11 cellular contexts compared by ENCODE assay signal in the genomic region with DNA sequence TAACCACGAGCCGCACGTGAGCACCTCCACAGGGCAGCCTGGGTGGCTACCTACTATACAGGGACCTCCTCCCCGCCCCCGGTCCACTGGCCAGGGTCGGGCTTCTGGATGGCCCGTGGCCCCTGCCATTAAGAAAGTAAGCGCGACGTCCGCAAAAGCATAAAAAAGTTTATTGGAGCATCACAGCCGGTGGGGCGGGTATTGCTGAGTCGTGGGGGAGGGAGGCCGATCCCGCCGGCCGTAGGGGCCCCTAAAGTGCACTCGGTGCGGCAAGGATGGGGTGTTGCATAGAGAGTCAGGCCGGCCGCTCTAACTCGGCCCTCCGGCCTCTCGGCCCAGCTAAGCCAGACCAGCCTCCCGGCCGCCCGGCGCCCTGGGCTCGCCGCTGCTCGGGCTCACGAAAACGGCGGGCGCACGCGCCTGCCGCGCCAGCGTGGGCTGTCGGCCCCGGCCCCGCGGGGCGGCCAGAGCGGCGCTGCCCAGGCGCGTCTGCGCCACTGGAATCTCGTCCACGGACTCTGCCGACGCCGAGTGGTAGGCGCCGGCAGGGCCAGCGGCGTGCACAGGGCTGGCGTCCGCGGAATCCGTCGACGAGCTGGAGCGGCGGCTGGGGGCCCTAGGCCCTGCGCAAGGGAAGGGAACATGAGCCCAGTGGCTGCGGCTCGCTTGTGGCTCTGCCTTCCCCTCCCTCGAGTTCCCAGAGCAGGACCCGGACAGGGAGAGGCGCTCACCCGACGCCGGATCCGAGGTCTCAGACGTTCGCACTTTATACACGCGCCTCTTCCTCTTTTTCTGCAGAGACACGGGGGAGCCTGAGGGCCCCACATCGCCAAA. TPM values are rescaled to one million over a fixed set of nuclear protein-coding genes. Genes with fewer than 3 reads are reported as not detected.
A peak's percentile ranks its signal among the peaks of the same experiment; 100 is the strongest.
DNase-seq lines count a peak whose midpoint lies in the region; ATAC-seq and TF ChIP-seq lines count a peak whose summit lies in the region.
"Had no signal": no experiment of that assay in that cellular context is flagged by ENCODE, and none has a peak within 500 bp of the region (broad histone marks: within the 10 kb centered on the region; RNA-seq: fewer than 3 reads in every experiment).

No MANE protein-coding gene starts in this region.

- peak overlapping the region in 1 of 3 donors; percentile 74 for H3K27ac Mint-ChIP-seq in IgD-negative memory B cell
- H3K27ac Mint-ChIP-seq in endodermal cell = no peak overlapping the region
- peak overlapping the region; percentile 69 to 88 (median 73) for H3K27ac Mint-ChIP-seq in nephron

- H3K27me3 Mint-ChIP-seq in IgD-negative memory B cell (peaks cover 24% of the 10 kb centered on the region), endodermal cell (ENCODE audit: insufficient read depth) (peaks cover 79% of the 10 kb centered on the region), nephron (ENCODE audit: low read depth) (peaks cover 20% of the 10 kb centered on the region)

- H3K36me3 Mint-ChIP-seq in IgD-negative memory B cell = no peaks in the 10 kb centered on the region
- H3K36me3 Mint-ChIP-seq in endodermal cell (ENCODE audit: low read depth) = no peaks in the 10 kb centered on the region
- H3K36me3 Mint-ChIP-seq in nephron (ENCODE audit: low read depth) = no peaks in the 10 kb centered on the region

- no peaks in the 10 kb centered on the region for H3K79me2 ChIP-seq in ACC112 (ENCODE audit: control insufficient read depth, insufficient read depth, low read length, unreplicated experiment)

- H2AFZ ChIP-seq in ACC112 (ENCODE audit: low read length, unreplicated experiment) = no peak overlapping the region

- H3K36me3 ChIP-seq in ACC112 (ENCODE audit: insufficient read depth, low read length) (no peaks in the 10 kb centered on the region), endodermal cell (ENCODE audit: control insufficient read depth, insufficient read depth, low read length) (no peaks in the 10 kb centered on the region)

- no peaks in the 10 kb centered on the region for H3K9me3 ChIP-seq in endodermal cell (ENCODE audit: control insufficient read depth, low read length)

- TF ChIP-seq CTCF in endodermal cell (conservative IDR thresholded peaks at IDR 0.05) (no peak), nephron (IDR thresholded peaks at IDR 0.05; ENCODE audit: unreplicated experiment in 3 of 3) (no peak)

- peak; percentile 71 for DNase-seq in endodermal cell
- no peak for DNase-seq in AG08396 (ENCODE audit: low spot score)
- DNase-seq in NK-92 treated with Interleukin-12 subunit alpha and Interleukin-12 subunit beta, amount 100 ng/mL, for 24 hours (lab: John Stamatoyannopoulos, UW) = no peak
- DNase-seq in glomerular visceral epithelial cell (ENCODE audit: extremely low spot score) = no peak
- DNase-seq: activated CD4-positive, alpha-beta T cell treated with anti-CD3 and anti-CD28 coated beads for 1 hour; DMS79; NCI-H1436 treated with DMSO at 0.1 percent for 48 hours had no signal

- no peak for ATAC-seq in GM18907 (IDR thresholded peaks at IDR 0.05; ENCODE audit: unreplicated experiment)

- peaks cover 0 to 10% (median 6%) of the 10 kb centered on the region in 3 donors for H3K4me1 Mint-ChIP-seq in IgD-negative memory B cell
- peaks cover 3% of the 10 kb centered on the region for H3K4me1 Mint-ChIP-seq in endodermal cell
- peaks cover 35% of the 10 kb centered on the region for H3K4me1 Mint-ChIP-seq in nephron

- H3K9me3 Mint-ChIP-seq in IgD-negative memory B cell = no peaks in the 10 kb centered on the region
- no peaks in the 10 kb centered on the region for H3K9me3 Mint-ChIP-seq in endodermal cell
- no peaks in the 10 kb centered on the region for H3K9me3 Mint-ChIP-seq in nephron

- 19 to 27% methylated on average over 45 to 84 of the region's 84 CpGs for WGBS in endodermal cell (ENCODE audit: insufficient coverage in 1 of 2, insufficient read length in 1 of 2), 2 experiments

- H3K27ac ChIP-seq in ACC112 (ENCODE audit: low read depth, low read length) = no peak overlapping the region
- H3K27ac ChIP-seq in endodermal cell (ENCODE audit: low read depth, low read length) = no peak overlapping the region

- H3K4me3 Mint-ChIP-seq in IgD-negative memory B cell = peak overlapping the region; percentile 9 to 84 (median 45)
- peak overlapping the region; percentile 34 for H3K4me3 Mint-ChIP-seq in endodermal cell
- peak overlapping the region; percentile 75 to 79 (median 78) for H3K4me3 Mint-ChIP-seq in nephron

- peaks cover 29% of the 10 kb centered on the region for H3K4me1 ChIP-seq in ACC112 (ENCODE audit: control insufficient read depth, insufficient read depth, low read length, unreplicated experiment)
- H3K4me1 ChIP-seq in endodermal cell (ENCODE audit: control insufficient read depth, insufficient read depth, low read length) = peaks cover 11% of the 10 kb centered on the region

- H3K4me3 ChIP-seq in ACC112 (ENCODE audit: low read depth, low read length) = 0 out of 2 replicates have a peak overlapping the region, but pooled peaks have one; percentile 74
- H3K4me3 ChIP-seq in endodermal cell (ENCODE audit: low read length) = no peak overlapping the region

- H3K9ac ChIP-seq in endodermal cell (ENCODE audit: extremely low read depth, low read length, poor library complexity, severe bottlenecking) = no peak overlapping the region

- H3K27me3 ChIP-seq in ACC112 (ENCODE audit: insufficient read depth, low read length) (peaks cover 9% of the 10 kb centered on the region), endodermal cell (ENCODE audit: control insufficient read depth, insufficient read depth, low read length, poor library complexity, severe bottlenecking) (peaks cover 44% of the 10 kb centered on the region)

RNA-seq across cellular contexts. Expression of gene TPPP3, which starts 1.2 kb away (rescaled TPM):
- not detected for polyA plus RNA-seq in IgD-negative memory B cell
- total RNA-seq in endodermal cell = under 1 TPM; 0.64 to 0.73 TPM
- polyA plus RNA-seq in endodermal cell (2013, experiment 1 of 2) = 29.7 TPM
- 19.5 TPM for polyA plus RNA-seq in endodermal cell (2013, experiment 2 of 2)

RNA-seq across cellular contexts. Expression of gene ZDHHC1, which starts 21.8 kb away (rescaled TPM):
- polyA plus RNA-seq in IgD-negative memory B cell = 0.33 TPM
- total RNA-seq in endodermal cell = 10 to 100 TPM in 1 of 2 donors, 1 to 10 TPM in 1; 8.4 to 10.6 TPM
- 7.8 TPM for polyA plus RNA-seq in endodermal cell (2013, experiment 1 of 2)
- polyA plus RNA-seq in endodermal cell (2013, experiment 2 of 2) = 6.0 TPM

RNA-seq across cellular contexts. Expression of gene HSD11B2, which starts 36.4 kb away (rescaled TPM):
- not detected for polyA plus RNA-seq in IgD-negative memory B cell
- total RNA-seq in endodermal cell = 10 to 100 TPM; 10.4 to 14.7 TPM
- polyA plus RNA-seq in endodermal cell (2013, experiment 1 of 2) = 11.9 TPM
- polyA plus RNA-seq in endodermal cell (2013, experiment 2 of 2) = 8.4 TPM
